Comparison of ENCODE assay signal across 1 cellular context in the genomic region with DNA sequence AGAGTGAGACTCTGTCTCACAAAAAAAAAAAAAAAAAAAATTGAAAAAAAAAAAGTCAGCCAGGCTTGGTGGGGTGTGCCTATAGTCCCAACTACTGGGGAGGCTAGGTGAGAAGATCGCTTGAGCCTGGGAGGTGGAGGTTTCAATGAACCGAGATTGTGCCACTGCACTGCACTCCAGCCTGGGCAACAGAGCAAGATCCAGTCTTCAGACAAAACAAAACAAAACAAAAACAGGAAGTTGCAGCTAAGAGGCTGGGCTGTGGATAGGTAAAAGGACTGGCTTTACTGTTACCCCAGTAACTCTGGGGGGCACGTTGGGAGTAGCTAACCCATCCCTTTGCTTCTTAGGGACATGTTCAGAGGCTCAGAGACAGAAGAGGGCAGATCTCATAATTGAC.
TF ChIP-seq lines count a peak whose summit lies in the region.

No MANE protein-coding gene starts in this region.

TF ChIP-seq in K562, 482 proteins besides CTCF, POLR2A, EP300 and RAD21:
- TF ChIP-seq, protein P1, sequence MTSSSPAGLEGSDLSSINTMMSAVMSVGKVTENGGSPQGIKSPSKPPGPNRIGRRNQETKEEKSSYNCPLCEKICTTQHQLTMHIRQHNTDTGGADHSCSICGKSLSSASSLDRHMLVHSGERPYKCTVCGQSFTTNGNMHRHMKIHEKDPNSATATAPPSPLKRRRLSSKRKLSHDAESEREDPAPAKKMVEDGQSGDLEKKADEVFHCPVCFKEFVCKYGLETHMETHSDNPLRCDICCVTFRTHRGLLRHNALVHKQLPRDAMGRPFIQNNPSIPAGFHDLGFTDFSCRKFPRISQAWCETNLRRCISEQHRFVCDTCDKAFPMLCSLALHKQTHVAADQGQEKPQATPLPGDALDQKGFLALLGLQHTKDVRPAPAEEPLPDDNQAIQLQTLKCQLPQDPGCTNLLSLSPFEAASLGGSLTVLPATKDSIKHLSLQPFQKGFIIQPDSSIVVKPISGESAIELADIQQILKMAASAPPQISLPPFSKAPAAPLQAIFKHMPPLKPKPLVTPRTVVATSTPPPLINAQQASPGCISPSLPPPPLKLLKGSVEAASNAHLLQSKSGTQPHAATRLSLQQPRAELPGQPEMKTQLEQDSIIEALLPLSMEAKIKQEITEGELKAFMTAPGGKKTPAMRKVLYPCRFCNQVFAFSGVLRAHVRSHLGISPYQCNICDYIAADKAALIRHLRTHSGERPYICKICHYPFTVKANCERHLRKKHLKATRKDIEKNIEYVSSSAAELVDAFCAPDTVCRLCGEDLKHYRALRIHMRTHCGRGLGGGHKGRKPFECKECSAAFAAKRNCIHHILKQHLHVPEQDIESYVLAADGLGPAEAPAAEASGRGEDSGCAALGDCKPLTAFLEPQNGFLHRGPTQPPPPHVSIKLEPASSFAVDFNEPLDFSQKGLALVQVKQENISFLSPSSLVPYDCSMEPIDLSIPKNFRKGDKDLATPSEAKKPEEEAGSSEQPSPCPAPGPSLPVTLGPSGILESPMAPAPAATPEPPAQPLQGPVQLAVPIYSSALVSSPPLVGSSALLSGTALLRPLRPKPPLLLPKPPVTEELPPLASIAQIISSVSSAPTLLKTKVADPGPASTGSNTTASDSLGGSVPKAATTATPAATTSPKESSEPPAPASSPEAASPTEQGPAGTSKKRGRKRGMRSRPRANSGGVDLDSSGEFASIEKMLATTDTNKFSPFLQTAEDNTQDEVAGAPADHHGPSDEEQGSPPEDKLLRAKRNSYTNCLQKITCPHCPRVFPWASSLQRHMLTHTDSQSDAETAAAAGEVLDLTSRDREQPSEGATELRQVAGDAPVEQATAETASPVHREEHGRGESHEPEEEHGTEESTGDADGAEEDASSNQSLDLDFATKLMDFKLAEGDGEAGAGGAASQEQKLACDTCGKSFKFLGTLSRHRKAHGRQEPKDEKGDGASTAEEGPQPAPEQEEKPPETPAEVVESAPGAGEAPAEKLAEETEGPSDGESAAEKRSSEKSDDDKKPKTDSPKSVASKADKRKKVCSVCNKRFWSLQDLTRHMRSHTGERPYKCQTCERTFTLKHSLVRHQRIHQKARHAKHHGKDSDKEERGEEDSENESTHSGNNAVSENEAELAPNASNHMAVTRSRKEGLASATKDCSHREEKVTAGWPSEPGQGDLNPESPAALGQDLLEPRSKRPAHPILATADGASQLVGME (CRISPR knock-in tag; IDR thresholded peaks at IDR 0.05) = no peak
- TF ChIP-seq ZNF197 (CRISPR knock-in tag; IDR thresholded peaks at IDR 0.05; ENCODE audit: low read depth) (no peak), ZSCAN32 (CRISPR knock-in tag; IDR thresholded peaks at IDR 0.05) (no peak), ZBTB40 (IDR thresholded peaks at IDR 0.05) (no peak), ZBTB40 (CRISPR knock-in tag; IDR thresholded peaks at IDR 0.05) (no peak), ZNF830 (CRISPR knock-in tag; IDR thresholded peaks at IDR 0.05) (no peak), ZSCAN29 (IDR thresholded peaks at IDR 0.05) (no peak), STAT5A (IDR thresholded peaks at IDR 0.05; ENCODE audit: borderline replicate concordance, low read length) (no peak), ZNF212 (CRISPR knock-in tag; IDR thresholded peaks at IDR 0.05) (no peak), ZNF175 (CRISPR knock-in tag; IDR thresholded peaks at IDR 0.05; ENCODE audit: low read depth) (no peak), ZKSCAN8 (CRISPR knock-in tag; IDR thresholded peaks at IDR 0.05) (no peak), ZNF121 (CRISPR knock-in tag; conservative IDR thresholded peaks at IDR 0.05) (peak; percentile 97), RBM25 (IDR thresholded peaks at IDR 0.05; ENCODE audit: low read depth, low read length, severe bottlenecking) (peak; percentile 53), NR4A1 (CRISPR knock-in tag; IDR thresholded peaks at IDR 0.05) (no peak), NR4A1 (tag; IDR thresholded peaks at IDR 0.05) (no peak), SPI1 (IDR thresholded peaks at IDR 0.05; ENCODE audit: borderline replicate concordance, low read depth, low read length) (0 out of 2 replicates have a peak, but pooled peaks have one; percentile 31), STAT5B (CRISPR knock-in tag; IDR thresholded peaks at IDR 0.05) (no peak), CREBBP (IDR thresholded peaks at IDR 0.05; ENCODE audit: low read depth, low read length) (no peak), E2F3 (CRISPR knock-in tag; IDR thresholded peaks at IDR 0.05) (no peak), BCOR (IDR thresholded peaks at IDR 0.05) (peak; percentile 78), MBD2 (IDR thresholded peaks at IDR 0.05; ENCODE audit: borderline replicate concordance, low read depth) (no peak)
- TF ChIP-seq, protein P2, sequence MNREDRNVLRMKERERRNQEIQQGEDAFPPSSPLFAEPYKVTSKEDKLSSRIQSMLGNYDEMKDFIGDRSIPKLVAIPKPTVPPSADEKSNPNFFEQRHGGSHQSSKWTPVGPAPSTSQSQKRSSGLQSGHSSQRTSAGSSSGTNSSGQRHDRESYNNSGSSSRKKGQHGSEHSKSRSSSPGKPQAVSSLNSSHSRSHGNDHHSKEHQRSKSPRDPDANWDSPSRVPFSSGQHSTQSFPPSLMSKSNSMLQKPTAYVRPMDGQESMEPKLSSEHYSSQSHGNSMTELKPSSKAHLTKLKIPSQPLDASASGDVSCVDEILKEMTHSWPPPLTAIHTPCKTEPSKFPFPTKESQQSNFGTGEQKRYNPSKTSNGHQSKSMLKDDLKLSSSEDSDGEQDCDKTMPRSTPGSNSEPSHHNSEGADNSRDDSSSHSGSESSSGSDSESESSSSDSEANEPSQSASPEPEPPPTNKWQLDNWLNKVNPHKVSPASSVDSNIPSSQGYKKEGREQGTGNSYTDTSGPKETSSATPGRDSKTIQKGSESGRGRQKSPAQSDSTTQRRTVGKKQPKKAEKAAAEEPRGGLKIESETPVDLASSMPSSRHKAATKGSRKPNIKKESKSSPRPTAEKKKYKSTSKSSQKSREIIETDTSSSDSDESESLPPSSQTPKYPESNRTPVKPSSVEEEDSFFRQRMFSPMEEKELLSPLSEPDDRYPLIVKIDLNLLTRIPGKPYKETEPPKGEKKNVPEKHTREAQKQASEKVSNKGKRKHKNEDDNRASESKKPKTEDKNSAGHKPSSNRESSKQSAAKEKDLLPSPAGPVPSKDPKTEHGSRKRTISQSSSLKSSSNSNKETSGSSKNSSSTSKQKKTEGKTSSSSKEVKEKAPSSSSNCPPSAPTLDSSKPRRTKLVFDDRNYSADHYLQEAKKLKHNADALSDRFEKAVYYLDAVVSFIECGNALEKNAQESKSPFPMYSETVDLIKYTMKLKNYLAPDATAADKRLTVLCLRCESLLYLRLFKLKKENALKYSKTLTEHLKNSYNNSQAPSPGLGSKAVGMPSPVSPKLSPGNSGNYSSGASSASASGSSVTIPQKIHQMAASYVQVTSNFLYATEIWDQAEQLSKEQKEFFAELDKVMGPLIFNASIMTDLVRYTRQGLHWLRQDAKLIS (CRISPR knock-in tag; IDR thresholded peaks at IDR 0.05) = no peak
